ENCODE assay signal across 8 cellular contexts in the genomic region with DNA sequence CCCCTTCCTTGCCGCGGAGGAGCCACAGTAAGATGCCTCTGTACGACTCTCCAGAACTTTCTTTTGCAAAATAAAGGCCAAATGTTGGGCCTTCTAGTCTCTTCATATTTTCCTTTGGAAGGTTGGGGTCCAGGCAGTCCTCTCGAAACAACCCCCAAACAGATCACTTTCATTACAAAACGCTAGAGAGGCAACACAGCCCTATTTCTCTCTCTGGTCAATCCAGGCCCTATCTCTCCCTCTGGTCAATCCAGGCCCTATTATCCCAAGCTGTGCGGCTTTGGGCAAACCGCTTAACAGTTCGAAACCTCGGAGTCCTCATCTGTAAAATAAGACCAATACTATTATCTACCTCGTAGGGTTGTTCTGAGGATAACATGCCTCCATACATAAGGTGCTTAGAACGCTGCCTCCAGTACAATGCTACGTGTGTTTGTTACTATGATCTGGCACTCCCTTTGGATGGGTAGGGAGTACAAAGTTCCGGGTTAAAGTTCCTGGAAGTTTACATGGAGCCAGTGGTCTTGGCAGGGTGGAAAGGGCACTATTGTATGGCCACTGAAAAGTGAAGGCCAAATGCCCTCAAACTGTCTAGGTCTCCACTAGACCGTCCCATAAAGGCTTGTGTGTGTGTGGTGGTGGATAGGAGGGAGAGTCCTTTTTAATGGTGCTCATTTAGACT.
DNase-seq lines count a peak whose midpoint lies in the region; ATAC-seq and TF ChIP-seq lines count a peak whose summit lies in the region.

No MANE protein-coding gene starts in this region.

- TF ChIP-seq CTCF in MM.1S (IDR thresholded peaks at IDR 0.05; ENCODE audit: low read length), result no peak
- no peak for TF ChIP-seq CTCF in osteoblast (IDR thresholded peaks at IDR 0.05; ENCODE audit: extremely low read depth, low read depth, low read length)

- peak overlapping the region; percentile 97; the same call in 1 of the 2 replicates for H3K9ac ChIP-seq in MM.1S (ENCODE audit: low read length)

- H3K9me3 Mint-ChIP-seq in CD4-positive, CD25-positive, alpha-beta regulatory T cell, result no peaks in the 10 kb centered on the region
- H3K9me3 Mint-ChIP-seq in effector memory CD8-positive, alpha-beta T cell, result no peaks in the 10 kb centered on the region

- H3K4me3 ChIP-seq in CD4-positive, CD25-positive, alpha-beta regulatory T cell (ENCODE audit: low read depth, low read length), result peak overlapping the region; percentile 83
- H3K4me3 ChIP-seq in MM.1S (ENCODE audit: low read length) (peak overlapping the region; percentile 68; the same call in 1 of the 2 replicates), osteoblast (ENCODE audit: insufficient read depth, low read length) (peak overlapping the region; percentile 71), MG63 (no peak overlapping the region)

- ATAC-seq in CD4-positive, CD25-positive, alpha-beta regulatory T cell (ENCODE audit: low read depth in 2 of 2), result no peak
- no peak for ATAC-seq in effector memory CD8-positive, alpha-beta T cell (replicated peaks)
- ATAC-seq in GM21786 (IDR thresholded peaks at IDR 0.05; ENCODE audit: unreplicated experiment), result no peak

- peak overlapping the region; percentile 84 for H3K4me2 ChIP-seq in MM.1S (ENCODE audit: low read depth, low read length)
- peak overlapping the region; percentile 81 for H3K4me2 ChIP-seq in osteoblast (ENCODE audit: insufficient read depth, low read length)

- peak overlapping the region; percentile 91 for H3K27ac ChIP-seq in CD4-positive, CD25-positive, alpha-beta regulatory T cell (ENCODE audit: insufficient read depth, low read length, poor library complexity, severe bottlenecking)
- H3K27ac ChIP-seq in MM.1S (ENCODE audit: low read length), result peak overlapping the region; percentile 95
- H3K27ac ChIP-seq in osteoblast (ENCODE audit: low read depth, low read length), result peak overlapping the region; percentile 82

- peak overlapping the region; percentile 89 to 99 (median 98) for H3K27ac Mint-ChIP-seq in CD4-positive, CD25-positive, alpha-beta regulatory T cell
- H3K27ac Mint-ChIP-seq in effector memory CD8-positive, alpha-beta T cell, result peak overlapping the region; percentile 95 to 96

- H3K27me3 ChIP-seq in CD4-positive, CD25-positive, alpha-beta regulatory T cell (ENCODE audit: control insufficient read depth, insufficient read depth, low read length), result no peaks in the 10 kb centered on the region
- no peaks in the 10 kb centered on the region for H3K27me3 ChIP-seq in MM.1S (replicated peaks; ENCODE audit: insufficient read depth, low read length)
- peaks cover 56% of the 10 kb centered on the region for H3K27me3 ChIP-seq in osteoblast (ENCODE audit: insufficient read depth, low read length)
- H3K27me3 ChIP-seq in MG63, result no peaks in the 10 kb centered on the region

- H3K36me3 ChIP-seq in CD4-positive, CD25-positive, alpha-beta regulatory T cell (ENCODE audit: control insufficient read depth, insufficient read depth, low read length), result no peaks in the 10 kb centered on the region
- H3K36me3 ChIP-seq in MM.1S (replicated peaks; ENCODE audit: insufficient read depth, low read length) (no peaks in the 10 kb centered on the region), osteoblast (ENCODE audit: insufficient read depth, low read length) (no peaks in the 10 kb centered on the region), MG63 (no peaks in the 10 kb centered on the region)

- H2AFZ ChIP-seq in MM.1S (ENCODE audit: low read length) (no peak overlapping the region), osteoblast (ENCODE audit: low read length) (no peak overlapping the region)

- no peaks in the 10 kb centered on the region for H3K9me3 ChIP-seq in CD4-positive, CD25-positive, alpha-beta regulatory T cell (ENCODE audit: control insufficient read depth in 2 of 2, low read length in 2 of 2)
- no peaks in the 10 kb centered on the region for H3K9me3 ChIP-seq in MM.1S (replicated peaks; ENCODE audit: insufficient read depth, low read length)
- no peaks in the 10 kb centered on the region for H3K9me3 ChIP-seq in osteoblast (ENCODE audit: low read depth, low read length)
- no peaks in the 10 kb centered on the region for H3K9me3 ChIP-seq in MG63

- H4K20me1 ChIP-seq in MM.1S (ENCODE audit: insufficient read depth, low read length), result no peaks in the 10 kb centered on the region
- H4K20me1 ChIP-seq in osteoblast (ENCODE audit: insufficient read depth, low read length), result no peaks in the 10 kb centered on the region

- peak overlapping the region; percentile 90 to 96 (median 94) for H3K4me3 Mint-ChIP-seq in CD4-positive, CD25-positive, alpha-beta regulatory T cell
- peak overlapping the region; percentile 86 to 90 for H3K4me3 Mint-ChIP-seq in effector memory CD8-positive, alpha-beta T cell

- H3K36me3 Mint-ChIP-seq in CD4-positive, CD25-positive, alpha-beta regulatory T cell, result no peaks in the 10 kb centered on the region
- peaks cover 47% of the 10 kb centered on the region for H3K36me3 Mint-ChIP-seq in effector memory CD8-positive, alpha-beta T cell (ENCODE audit: insufficient read depth)

- peak in 1 of 3 donors; percentile 28 for DNase-seq in CD4-positive, CD25-positive, alpha-beta regulatory T cell
- no peak for DNase-seq in MM.1S
- no peak for DNase-seq in effector memory CD8-positive, alpha-beta T cell
- peak; percentile 68 for DNase-seq in osteoblast (ENCODE audit: insufficient read length, low spot score, missing footprints)
- no peak for DNase-seq in MG63
- no peak for DNase-seq in activated CD4-positive, CD25-positive, alpha-beta regulatory T cell treated with anti-CD3 and anti-CD28 coated beads, Interleukin-2, amount 50 U/mL, for 72 hours
- DNase-seq in AML-193 (lab: John Stamatoyannopoulos, UW), result no peak

- peaks cover 50% of the 10 kb centered on the region for H3K4me1 ChIP-seq in CD4-positive, CD25-positive, alpha-beta regulatory T cell (ENCODE audit: control insufficient read depth, insufficient read depth, low read length, poor library complexity, severe bottlenecking)
- peaks cover 10% of the 10 kb centered on the region for H3K4me1 ChIP-seq in MM.1S (ENCODE audit: low read length)
- H3K4me1 ChIP-seq in osteoblast (ENCODE audit: insufficient read depth, low read length), result peaks cover 19% of the 10 kb centered on the region

- peaks cover 17% of the 10 kb centered on the region for H3K27me3 Mint-ChIP-seq in CD4-positive, CD25-positive, alpha-beta regulatory T cell
- no peaks in the 10 kb centered on the region for H3K27me3 Mint-ChIP-seq in effector memory CD8-positive, alpha-beta T cell

- H3F3A ChIP-seq in MM.1S (ENCODE audit: insufficient read depth, low read length), result peaks cover 17% of the 10 kb centered on the region

- H3K4me1 Mint-ChIP-seq in CD4-positive, CD25-positive, alpha-beta regulatory T cell, result peaks cover 8 to 56% (median 28%) of the 10 kb centered on the region in 4 donors
- peaks cover 23 to 32% of the 10 kb centered on the region in 2 donors for H3K4me1 Mint-ChIP-seq in effector memory CD8-positive, alpha-beta T cell (ENCODE audit: low read depth in 2 of 2)

- no peaks in the 10 kb centered on the region for H3K9me2 ChIP-seq in MM.1S (replicated peaks; ENCODE audit: insufficient read depth, low read length)

- H3K79me2 ChIP-seq in MM.1S (ENCODE audit: low read length) (peaks cover 38% of the 10 kb centered on the region), osteoblast (ENCODE audit: insufficient read depth, low read length) (no peaks in the 10 kb centered on the region)
